In genomic region chrX:38233891-38234807, GRCh38 we compare ENCODE assay signal across 1 cellular context.
TF ChIP-seq lines count a peak whose summit lies in the region.

No MANE protein-coding gene starts in this region.

TF ChIP-seq in HCT116, 20 proteins besides CTCF, POLR2A, EP300 and RAD21 (continued from another document):
- no peak for TF ChIP-seq YY1 (IDR thresholded peaks at IDR 0.05; ENCODE audit: extremely low read depth, insufficient replicate concordance, low read depth, low read length)
